ENCODE assay signal across 17 cellular contexts in genomic region chr1:221078260-221078965, GRCh38.
DNase-seq lines count a peak whose midpoint lies in the region; FAIRE-seq and TF ChIP-seq lines count a peak whose summit lies in the region.
"Had no signal": no experiment of that assay in that cellular context is flagged by ENCODE, and none has a peak within 500 bp of the region (broad histone marks: within the 10 kb centered on the region; RNA-seq: fewer than 3 reads in every experiment).

No MANE protein-coding gene starts in this region.

- H3K9me3 Mint-ChIP-seq in HFFc6 (no peaks in the 10 kb centered on the region), astrocyte (ENCODE audit: unreplicated experiment) (peaks cover 3% of the 10 kb centered on the region)

- no peaks in the 10 kb centered on the region for H3K4me1 ChIP-seq in astrocyte (ENCODE audit: insufficient read depth, low read length)
- H3K4me1 ChIP-seq: A549, Peyer's patch had no signal

- H3K4me3 Mint-ChIP-seq in HFFc6 (no peak overlapping the region), astrocyte (ENCODE audit: unreplicated experiment) (no peak overlapping the region)

- H4K20me1 ChIP-seq in astrocyte (ENCODE audit: insufficient read depth, low read length): no peaks in the 10 kb centered on the region

- no peak overlapping the region for H3K4me3 ChIP-seq in astrocyte (ENCODE audit: insufficient read depth, low read depth, low read length)
- H3K4me3 ChIP-seq: A549, Peyer's patch, SK-N-MC had no signal

- H3K27me3 ChIP-seq in astrocyte (ENCODE audit: insufficient read depth, low read length): no peaks in the 10 kb centered on the region
- H3K27me3 ChIP-seq: Peyer's patch had no signal

- no peaks in the 10 kb centered on the region for H3K79me2 ChIP-seq in astrocyte (ENCODE audit: insufficient read depth, low read length)

- H3K4me1 Mint-ChIP-seq in HFFc6 (ENCODE audit: low read depth) (peaks cover 28% of the 10 kb centered on the region), astrocyte (ENCODE audit: low read depth, unreplicated experiment) (no peaks in the 10 kb centered on the region)

- H3K36me3 ChIP-seq in astrocyte (ENCODE audit: insufficient read depth, low read length): no peaks in the 10 kb centered on the region
- H3K36me3 ChIP-seq: Peyer's patch had no signal

- no peak overlapping the region for H3K27ac Mint-ChIP-seq in HFFc6
- H3K27ac Mint-ChIP-seq in astrocyte (ENCODE audit: unreplicated experiment): no peak overlapping the region

- peak; percentile 28 for DNase-seq in EH (ENCODE audit: low read depth)
- peak; percentile 31 for DNase-seq in HFFc6
- peak; percentile 22 for DNase-seq in astrocyte (ENCODE audit: low read depth)
- peak; percentile 11 for DNase-seq in kidney tubule cell (ENCODE audit: low spot score)
- no peak for DNase-seq in mucosa of gallbladder (ENCODE audit: low spot score)
- no peak for DNase-seq in activated CD4-positive, CD25-positive, alpha-beta regulatory T cell (lab: John Stamatoyannopoulos, UW)
- DNase-seq in NCI-H1048 (lab: John Stamatoyannopoulos, UW): no peak
- DNase-seq: DMS 273 treated with DMSO at 0.1 percent for 48 hours, H7, NCI-H1105, NCI-H1694, NCI-H524, Peyer's patch had no signal

- no peaks in the 10 kb centered on the region for H3K9me3 ChIP-seq in astrocyte (ENCODE audit: insufficient read depth, low read depth, low read length)
- H3K9me3 ChIP-seq: A549, Peyer's patch had no signal

- no peak overlapping the region for H3K4me2 ChIP-seq in astrocyte (ENCODE audit: low read length)
- H3K4me2 ChIP-seq: A549 had no signal

- no peak overlapping the region for H2AFZ ChIP-seq in astrocyte (ENCODE audit: low read depth, low read length)

- H3K9ac ChIP-seq in astrocyte (ENCODE audit: low read length): no peak overlapping the region

- H3K36me3 Mint-ChIP-seq in HFFc6 (ENCODE audit: low read depth): peaks cover 4% of the 10 kb centered on the region; the same call in 1 of the 2 replicates
- H3K36me3 Mint-ChIP-seq in astrocyte (ENCODE audit: low read depth, unreplicated experiment): no peaks in the 10 kb centered on the region

- H3K27me3 Mint-ChIP-seq in HFFc6 (ENCODE audit: insufficient read depth): no peaks in the 10 kb centered on the region; the same call in 1 of the 2 replicates
- H3K27me3 Mint-ChIP-seq in astrocyte (ENCODE audit: low read depth, unreplicated experiment): peaks cover 2% of the 10 kb centered on the region

- no peak for FAIRE-seq in astrocyte (lab: Jason Lieb, UNC)
- FAIRE-seq: A549, GM19239 had no signal

- H3K27ac ChIP-seq in astrocyte (ENCODE audit: low read depth, low read length): no peak overlapping the region
- H3K27ac ChIP-seq: A549, C4-2B, Peyer's patch, SK-N-MC had no signal

- TF ChIP-seq CTCF in HFFc6 (IDR thresholded peaks at IDR 0.05) (no peak), astrocyte (IDR thresholded peaks at IDR 0.05; ENCODE audit: insufficient read depth, low read depth, low read length) (no peak)

Comparison
In these comparisons a context has a peak if more than half of its experiments do, and no peak if none do; other contexts are left out.
1. DNase-seq: peak in EH (single experiment), HFFc6 (single experiment), astrocyte (single experiment) and kidney tubule cell (single experiment); none in mucosa of gallbladder (single experiment), activated CD4-positive, CD25-positive, alpha-beta regulatory T cell (0 of 4) and NCI-H1048 (single experiment).